In the genomic region with DNA sequence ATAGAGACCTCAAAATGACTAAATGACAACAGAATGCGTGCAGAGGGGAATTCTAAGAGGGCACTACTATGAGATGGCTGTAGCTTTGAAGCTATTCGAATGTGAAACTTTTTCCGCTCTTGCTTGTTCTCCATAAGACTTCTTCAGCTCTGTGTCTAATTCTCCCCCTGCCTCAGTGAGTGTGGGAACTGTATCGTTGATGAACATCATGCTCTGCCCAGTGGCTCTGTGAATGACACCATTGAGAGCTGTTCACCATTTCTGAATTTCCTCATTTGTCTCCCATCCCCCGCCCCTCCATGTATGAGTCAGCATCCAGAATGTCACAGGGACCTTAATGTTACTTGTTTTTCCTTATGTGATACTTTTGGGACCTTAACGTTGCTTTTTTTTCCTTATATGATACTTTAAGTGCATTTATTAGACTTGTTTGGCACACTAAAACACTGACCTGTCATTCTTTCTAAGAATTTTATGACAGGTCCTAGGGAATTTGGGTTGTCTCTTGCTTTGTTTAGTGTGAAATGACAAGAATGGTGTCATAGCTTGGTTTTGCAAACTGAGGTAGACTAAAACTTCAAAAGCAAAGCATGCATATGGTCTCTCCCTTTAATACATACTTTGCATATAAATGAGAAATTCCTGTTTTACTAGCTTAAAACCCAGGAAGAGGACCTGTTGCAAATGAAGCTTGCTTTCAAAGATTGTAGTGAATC, we compare ENCODE assay signal across 8 cellular contexts.
DNase-seq lines count a peak whose midpoint lies in the region; ATAC-seq and TF ChIP-seq lines count a peak whose summit lies in the region.
"Had no signal": no experiment of that assay in that cellular context is flagged by ENCODE, and none has a peak within 500 bp of the region (broad histone marks: within the 10 kb centered on the region; RNA-seq: fewer than 3 reads in every experiment).

No MANE protein-coding gene starts in this region.

- H3K36me3 ChIP-seq in colonic mucosa = no peaks in the 10 kb centered on the region
- H3K36me3 ChIP-seq in tibial nerve = no peaks in the 10 kb centered on the region

- H3K27me3 ChIP-seq in colonic mucosa (no peaks in the 10 kb centered on the region), tibial nerve (no peaks in the 10 kb centered on the region)

- H3K27ac ChIP-seq in colonic mucosa (peak overlapping the region; percentile 39), tibial nerve (peak overlapping the region in 3 of 4 donors; percentile 47 to 80 (median 78))

- no peak overlapping the region for H3K9ac ChIP-seq in colonic mucosa (ENCODE audit: low read depth in 2 of 2, low read length in 2 of 2)

- peak; percentile 37 for ATAC-seq in GM18520 (IDR thresholded peaks at IDR 0.05; ENCODE audit: unreplicated experiment)
- peak; percentile 28 for ATAC-seq in HG02623 (IDR thresholded peaks at IDR 0.05; ENCODE audit: unreplicated experiment)

- 25 to 44% methylated on average over 6 of the region's 6 CpGs for WGBS in tibial nerve, 2 donors

- intact Hi-C loops in colonic mucosa (cut with DNase I) = no loop called here

- TF ChIP-seq POLR2A in tibial nerve (IDR thresholded peaks at IDR 0.05) = no peak

- TF ChIP-seq CTCF in colonic mucosa (IDR thresholded peaks at IDR 0.05) (no peak), tibial nerve (IDR thresholded peaks at IDR 0.05) (no peak)

- no peak overlapping the region for H3K4me3 ChIP-seq in colonic mucosa
- no peak overlapping the region for H3K4me3 ChIP-seq in tibial nerve

- H3K9me3 ChIP-seq in colonic mucosa = no peaks in the 10 kb centered on the region
- H3K9me3 ChIP-seq in tibial nerve = no peaks in the 10 kb centered on the region

- peak in 1 of 2 donors; percentile 89 for TF ChIP-seq EP300 in tibial nerve (IDR thresholded peaks at IDR 0.05)

- H3K4me1 ChIP-seq in colonic mucosa (peaks cover 17% of the 10 kb centered on the region), tibial nerve (peaks cover 3 to 89% (median 74%) of the 10 kb centered on the region in 4 donors)

- peak; percentile 20 for DNase-seq in RKO (ENCODE audit: low spot score)
- DNase-seq in colonic mucosa = peak; percentile 81
- DNase-seq in medulla oblongata (ENCODE audit: extremely low spot score) = peak; percentile 92
- peak; percentile 52 to 82 for DNase-seq in tibial nerve (ENCODE audit: low spot score in 2 of 2)
- DNase-seq in NCI-H1105 treated with DMSO at 0.1 percent for 48 hours (lab: John Stamatoyannopoulos, UW) = no peak
- DNase-seq: naive B cell had no signal
